2 cellular contexts compared by ENCODE assay signal in genomic region chr20:9114709-9115108, GRCh38.
TF ChIP-seq lines count a peak whose summit lies in the region.

No MANE protein-coding gene starts in this region.

TF ChIP-seq in IMR-90, 13 proteins besides CTCF, POLR2A, EP300 and RAD21 (continued from another document):
- TF ChIP-seq MAFK (IDR thresholded peaks at IDR 0.05; ENCODE audit: low read depth, low read length) (no peak), MAZ (IDR thresholded peaks at IDR 0.05; ENCODE audit: borderline replicate concordance, low read depth, low read length) (no peak), RCOR1 (IDR thresholded peaks at IDR 0.05; ENCODE audit: insufficient replicate concordance, low read length) (no peak)

TF ChIP-seq in WTC11, 78 proteins besides CTCF, POLR2A, EP300 and RAD21 (continued from another document):
- TF ChIP-seq RELA (CRISPR knock-in tag; IDR thresholded peaks at IDR 0.05; ENCODE audit: borderline replicate concordance), result no peak
- TF ChIP-seq ELF4 (CRISPR knock-in tag; IDR thresholded peaks at IDR 0.05; ENCODE audit: low read depth), result no peak
- TF ChIP-seq ATF2 (CRISPR knock-in tag; IDR thresholded peaks at IDR 0.05; ENCODE audit: borderline replicate concordance, low read depth), result no peak
- no peak for TF ChIP-seq CREM (CRISPR knock-in tag; IDR thresholded peaks at IDR 0.05)
- no peak for TF ChIP-seq ZNF263 (CRISPR knock-in tag; IDR thresholded peaks at IDR 0.05; ENCODE audit: low read depth)
- TF ChIP-seq EMX1 (CRISPR knock-in tag; IDR thresholded peaks at IDR 0.05), result no peak
- TF ChIP-seq, protein P1, sequence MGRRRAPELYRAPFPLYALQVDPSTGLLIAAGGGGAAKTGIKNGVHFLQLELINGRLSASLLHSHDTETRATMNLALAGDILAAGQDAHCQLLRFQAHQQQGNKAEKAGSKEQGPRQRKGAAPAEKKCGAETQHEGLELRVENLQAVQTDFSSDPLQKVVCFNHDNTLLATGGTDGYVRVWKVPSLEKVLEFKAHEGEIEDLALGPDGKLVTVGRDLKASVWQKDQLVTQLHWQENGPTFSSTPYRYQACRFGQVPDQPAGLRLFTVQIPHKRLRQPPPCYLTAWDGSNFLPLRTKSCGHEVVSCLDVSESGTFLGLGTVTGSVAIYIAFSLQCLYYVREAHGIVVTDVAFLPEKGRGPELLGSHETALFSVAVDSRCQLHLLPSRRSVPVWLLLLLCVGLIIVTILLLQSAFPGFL (CRISPR knock-in tag; IDR thresholded peaks at IDR 0.05; ENCODE audit: borderline replicate concordance), result no peak
- TF ChIP-seq ZNF138 (CRISPR knock-in tag; conservative IDR thresholded peaks at IDR 0.05), result no peak
- TF ChIP-seq NR3C1 (CRISPR knock-in tag; conservative IDR thresholded peaks at IDR 0.05; ENCODE audit: low read depth), result no peak
- TF ChIP-seq ZNF671 (CRISPR knock-in tag; IDR thresholded peaks at IDR 0.05), result no peak
